Comparison of ENCODE assay signal across 9 cellular contexts in the genomic region with DNA sequence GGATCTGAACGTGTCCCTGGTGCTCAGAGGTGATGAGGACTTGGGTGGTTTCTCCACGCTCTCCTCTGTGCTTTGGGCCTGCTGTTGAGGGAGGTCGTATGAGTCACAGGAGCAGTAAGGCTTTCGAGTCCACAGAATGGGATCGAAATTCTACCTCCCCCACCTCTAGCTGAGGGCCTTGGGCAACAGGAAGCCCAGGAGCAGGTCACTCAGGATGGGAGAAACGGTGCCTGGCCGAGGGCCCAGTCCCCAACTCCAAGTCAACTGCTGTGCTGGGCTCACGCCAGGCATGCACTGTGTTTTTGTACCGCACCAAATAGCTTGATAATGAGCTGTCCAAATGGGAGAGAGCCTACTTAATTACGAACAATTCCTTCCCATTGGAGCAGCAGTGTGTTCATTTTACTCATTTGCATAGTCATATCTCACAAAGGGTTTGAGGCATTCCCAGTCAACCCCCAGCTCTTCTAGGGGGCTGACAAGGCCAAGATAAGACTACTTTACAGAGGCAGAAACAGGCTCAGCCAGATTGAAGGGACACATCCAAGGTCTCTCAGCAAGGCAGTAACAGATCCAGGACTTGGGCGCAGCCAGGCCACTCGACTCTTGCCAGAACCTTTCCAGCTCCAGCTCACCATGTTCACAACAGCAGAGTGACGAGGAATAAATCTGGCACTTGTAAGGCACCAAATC. TPM values are rescaled to one million over a fixed set of nuclear protein-coding genes. Genes with fewer than 3 reads are reported as not detected.
DNase-seq lines count a peak whose midpoint lies in the region; ATAC-seq, FAIRE-seq and TF ChIP-seq lines count a peak whose summit lies in the region.
"Had no signal": no experiment of that assay in that cellular context is flagged by ENCODE, and none has a peak within 500 bp of the region (broad histone marks: within the 10 kb centered on the region; RNA-seq: fewer than 3 reads in every experiment).

No MANE protein-coding gene starts in this region.

- H3K9ac ChIP-seq in endodermal cell (ENCODE audit: extremely low read depth, low read length, poor library complexity, severe bottlenecking) = no peak overlapping the region

- CTCF ChIA-PET in BJ (lab: Yijun Ruan, JAX) = interaction anchor here (0.7 to 2.2 kb wide), 6 partner anchors 15 to 77 kb away, joined by 3 to 6 read pairs (median 5); no protein-coding TSS in a partner anchor

- H3K36me3 ChIP-seq in BJ (ENCODE audit: control insufficient read depth, insufficient read depth, low read length) (peaks cover 2% of the 10 kb centered on the region; the same call in 1 of the 2 replicates), endodermal cell (ENCODE audit: control insufficient read depth, insufficient read depth, low read length) (peaks cover 45% of the 10 kb centered on the region)

- WGBS in endodermal cell (ENCODE audit: insufficient coverage in 1 of 2, insufficient read length in 1 of 2), 2 experiments = 94 to 95% methylated on average over 10 to 13 of the region's 13 CpGs

- TF ChIP-seq CTCF in BJ (IDR thresholded peaks at IDR 0.05; ENCODE audit: insufficient read depth, low read depth, low read length) (no peak), endodermal cell (conservative IDR thresholded peaks at IDR 0.05) (no peak), mesothelial cell of epicardium (IDR thresholded peaks at IDR 0.05; ENCODE audit: unreplicated experiment) (no peak)

- H3K27ac Mint-ChIP-seq in endodermal cell (peak overlapping the region; percentile 32), mesothelial cell of epicardium (peak overlapping the region; percentile 78)

- H3K27me3 Mint-ChIP-seq in endodermal cell (ENCODE audit: insufficient read depth) (no peaks in the 10 kb centered on the region), mesothelial cell of epicardium (ENCODE audit: low read depth) (no peaks in the 10 kb centered on the region)

- H3K27me3 ChIP-seq in BJ (ENCODE audit: control insufficient read depth, insufficient read depth, low read length) = no peaks in the 10 kb centered on the region
- no peaks in the 10 kb centered on the region for H3K27me3 ChIP-seq in endodermal cell (ENCODE audit: control insufficient read depth, insufficient read depth, low read length, poor library complexity, severe bottlenecking)

- DNase-seq in BJ (ENCODE audit: low read depth) (peak; percentile 81), NCI-H446 treated with DMSO at 0.1 percent for 48 hours (lab: John Stamatoyannopoulos, UW) (peak; percentile 69), endodermal cell (peak; percentile 56), mesothelial cell of epicardium (ENCODE audit: low spot score in 2 of 2, unreplicated experiment in 2 of 2) (peak in 1 of 2 experiments; percentile 36), HK-2 (ENCODE audit: unreplicated experiment) (no peak), GM19239 (ENCODE audit: insufficient read length, low spot score) (no peak)

- H3K4me1 ChIP-seq in endodermal cell (ENCODE audit: control insufficient read depth, insufficient read depth, low read length) = no peaks in the 10 kb centered on the region

- H3K36me3 Mint-ChIP-seq in endodermal cell (ENCODE audit: low read depth) (peaks cover 63% of the 10 kb centered on the region), mesothelial cell of epicardium (peaks cover 38% of the 10 kb centered on the region)

- no peak overlapping the region for H3K27ac ChIP-seq in endodermal cell (ENCODE audit: low read depth, low read length)
- H3K27ac ChIP-seq: tibial nerve had no signal

- H3K4me1 Mint-ChIP-seq in endodermal cell = peaks cover 12% of the 10 kb centered on the region
- peaks cover 31% of the 10 kb centered on the region for H3K4me1 Mint-ChIP-seq in mesothelial cell of epicardium

- H3K9me3 ChIP-seq in endodermal cell (ENCODE audit: control insufficient read depth, low read length) = no peaks in the 10 kb centered on the region
- H3K9me3 ChIP-seq: tibial nerve had no signal

- no peak for FAIRE-seq in GM19239 (lab: Jason Lieb, UNC)

- no peak for ATAC-seq in HG02870 (IDR thresholded peaks at IDR 0.05; ENCODE audit: unreplicated experiment)
- ATAC-seq in GM19035 (IDR thresholded peaks at IDR 0.05; ENCODE audit: unreplicated experiment) = no peak

- H3K4me3 Mint-ChIP-seq in endodermal cell (no peak overlapping the region), mesothelial cell of epicardium (no peak overlapping the region)

- POLR2A ChIA-PET in BJ (lab: Charles Lee) = no interaction called here

- no peak overlapping the region for H3K4me3 ChIP-seq in BJ (ENCODE audit: low read depth, low read length)
- no peak overlapping the region for H3K4me3 ChIP-seq in endodermal cell (ENCODE audit: low read length)
- H3K4me3 ChIP-seq: tibial nerve had no signal

- H3K9me3 Mint-ChIP-seq in endodermal cell (no peaks in the 10 kb centered on the region), mesothelial cell of epicardium (no peaks in the 10 kb centered on the region)

RNA-seq across cellular contexts. Expression of gene WNT3, which starts 53.6 kb away (rescaled TPM):
- 2.8 TPM in 2 replicates for polyA plus RNA-seq in BJ (2011; rRNA removed)
- 1.3 and 1.8 TPM in 2 replicates for polyA minus RNA-seq in BJ (2011; rRNA and poly(A)+ RNA removed)
- total RNA-seq in endodermal cell (10 to 100 TPM; 19.9 to 21.8 TPM), mesothelial cell of epicardium (64.2 to 66.4 TPM (median 65.7 TPM) in 3 replicates)
- 51.2 TPM for polyA plus RNA-seq in endodermal cell (2013, experiment 1 of 2)
- 42.1 TPM for polyA plus RNA-seq in endodermal cell (2013, experiment 2 of 2)

Comparison
In these comparisons a context has a peak if more than half of its experiments do, and no peak if none do; other contexts are left out.
1. DNase-seq: peak in BJ (single experiment), NCI-H446 treated with DMSO at 0.1 percent for 48 hours (single experiment) and endodermal cell (single experiment); none in HK-2 (single experiment) and GM19239 (single experiment).